Comparison of ENCODE assay signal across 15 cellular contexts in genomic region chr18:23317975-23318675, GRCh38.
A peak's percentile ranks its signal among the peaks of the same experiment; 100 is the strongest.
DNase-seq lines count a peak whose midpoint lies in the region; ATAC-seq, FAIRE-seq and TF ChIP-seq lines count a peak whose summit lies in the region.
"Had no signal": no experiment of that assay in that cellular context is flagged by ENCODE, and none has a peak within 500 bp of the region (broad histone marks: within the 10 kb centered on the region; RNA-seq: fewer than 3 reads in every experiment).

No MANE protein-coding gene starts in this region.

- in situ Hi-C loops in GM23248 (cut with MboI) (no loop called here), HepG2 (cut with HindIII; ENCODE audit: extremely low pct_ligation_motif_present, low pct_unique_long_range_greater_than_20kb) (no loop called here)

- H3K79me2 ChIP-seq in GM23248 (ENCODE audit: insufficient read depth) (no peaks in the 10 kb centered on the region), HepG2 (ENCODE audit: insufficient read depth, low read length) (no peaks in the 10 kb centered on the region)
- H3K79me2 ChIP-seq: hepatocyte had no signal

- H3K4me3 ChIP-seq in GM23248 (peak overlapping the region; percentile 41; the same call in 1 of the 2 replicates), RWPE2 (ENCODE audit: severe bottlenecking) (no peak overlapping the region), HepG2 (replicated peaks in 1 of 3; ENCODE audit: insufficient read depth in 1 of 3, low read depth in 2 of 3, low read length in 3 of 3) (no peak overlapping the region)
- H3K4me3 ChIP-seq: adrenal gland, hepatocyte, SJSA1 had no signal

- ATAC-seq in RWPE2 (ENCODE audit: low read depth) (peak; percentile 81), HepG2 (no peak), GM19455 (IDR thresholded peaks at IDR 0.05; ENCODE audit: unreplicated experiment) (no peak), HG03135 (IDR thresholded peaks at IDR 0.05; ENCODE audit: unreplicated experiment) (no peak)
- ATAC-seq in effector memory CD8-positive, alpha-beta T cell (replicated peaks): peak; percentile 32
- ATAC-seq: WTC11 had no signal

- peaks cover 18% of the 10 kb centered on the region for H3K4me1 ChIP-seq in GM23248 (ENCODE audit: insufficient read depth)
- H3K4me1 ChIP-seq in RWPE2 (ENCODE audit: insufficient read depth, poor library complexity, severe bottlenecking): peaks cover 12% of the 10 kb centered on the region
- peaks cover 7% of the 10 kb centered on the region for H3K4me1 ChIP-seq in HepG2 (ENCODE audit: insufficient read depth, low read length)
- H3K4me1 ChIP-seq: adrenal gland had no signal

- no TSS peak for BruUV-seq in HepG2 (replicated peaks; lab: Mats Ljungman, UMichigan)

- no peaks in the 10 kb centered on the region for H3K27me3 Mint-ChIP-seq in effector memory CD8-positive, alpha-beta T cell
- H3K27me3 Mint-ChIP-seq: CD4-positive, alpha-beta memory T cell had no signal

- CTCF ChIA-PET in HepG2 (lab: Yijun Ruan, JAX; ENCODE audit: low intra/inter-chr PET ratio, low total read pairs): no interaction called here

- H3K4me2 ChIP-seq in GM23248 (ENCODE audit: unreplicated experiment) (peak overlapping the region; percentile 38), HepG2 (ENCODE audit: low read depth, low read length) (no peak overlapping the region)
- H3K4me2 ChIP-seq: hepatocyte had no signal

- TF ChIP-seq EP300 in HepG2 (IDR thresholded peaks at IDR 0.05; ENCODE audit: low read depth in 2 of 2, low read length in 2 of 2) (no peak), HepG2 (CRISPR knock-in tag; IDR thresholded peaks at IDR 0.05; ENCODE audit: borderline replicate concordance) (no peak)

- H3K36me3 ChIP-seq in GM23248 (ENCODE audit: low read depth) (no peaks in the 10 kb centered on the region), RWPE2 (ENCODE audit: low read depth) (no peaks in the 10 kb centered on the region; the same call in 1 of the 2 replicates), HepG2 (replicated peaks in 1 of 2; ENCODE audit: control insufficient read depth in 1 of 2, insufficient read depth in 2 of 2, low read length in 2 of 2) (no peaks in the 10 kb centered on the region)
- H3K36me3 ChIP-seq: adrenal gland, SJSA1 had no signal

- H3K9me3 Mint-ChIP-seq in effector memory CD8-positive, alpha-beta T cell: no peaks in the 10 kb centered on the region
- H3K9me3 Mint-ChIP-seq: CD4-positive, alpha-beta memory T cell had no signal

- H3K9me3 ChIP-seq in GM23248 (ENCODE audit: low read depth) (no peaks in the 10 kb centered on the region), RWPE2 (ENCODE audit: severe bottlenecking) (no peaks in the 10 kb centered on the region), HepG2 (ENCODE audit: low read length) (no peaks in the 10 kb centered on the region)
- H3K9me3 ChIP-seq: adrenal gland, SJSA1 had no signal

- peak; percentile 82 for DNase-seq in GM23248
- DNase-seq in RWPE2 (ENCODE audit: low spot score): no peak
- DNase-seq in effector memory CD8-positive, alpha-beta T cell: no peak
- peak; percentile 57 for DNase-seq in non-pigmented ciliary epithelial cell (ENCODE audit: low read depth)
- DNase-seq in HepG2 (ENCODE audit: low spot score): no peak
- DNase-seq in DMS79 treated with DMSO at 0.1 percent for 48 hours (lab: John Stamatoyannopoulos, UW): no peak
- DNase-seq: adrenal gland; CD4-positive, alpha-beta memory T cell; NCI-H146; NCI-H69 had no signal

- H4K20me1 ChIP-seq in GM23248 (ENCODE audit: insufficient read depth) (no peaks in the 10 kb centered on the region), HepG2 (ENCODE audit: insufficient read depth, low read length) (no peaks in the 10 kb centered on the region)

- no peaks in the 10 kb centered on the region for H3K27me3 ChIP-seq in GM23248 (replicated peaks; ENCODE audit: insufficient read depth)
- no peaks in the 10 kb centered on the region for H3K27me3 ChIP-seq in RWPE2 (ENCODE audit: insufficient read depth, poor library complexity, severe bottlenecking)
- H3K27me3 ChIP-seq in HepG2 (ENCODE audit: control insufficient read depth in 1 of 2, insufficient read depth in 2 of 2, low read length in 2 of 2): no peaks in the 10 kb centered on the region
- H3K27me3 ChIP-seq: adrenal gland, hepatocyte, SJSA1 had no signal

- peak overlapping the region in 1 of 2 donors; percentile 31 for H3K4me3 Mint-ChIP-seq in effector memory CD8-positive, alpha-beta T cell
- H3K4me3 Mint-ChIP-seq: CD4-positive, alpha-beta memory T cell; WTC11 had no signal

- TF ChIP-seq CTCF in RWPE2 (IDR thresholded peaks at IDR 0.05; ENCODE audit: poor library complexity, severe bottlenecking): no peak
- TF ChIP-seq CTCF in HepG2 (CRISPR knock-in tag; IDR thresholded peaks at IDR 0.05): no peak

- TF ChIP-seq RAD21 in HepG2 (CRISPR knock-in tag; IDR thresholded peaks at IDR 0.05): no peak

- no peak overlapping the region for H3K27ac ChIP-seq in GM23248
- peak overlapping the region; percentile 23 for H3K27ac ChIP-seq in RWPE2 (ENCODE audit: poor library complexity, severe bottlenecking)
- H3K27ac ChIP-seq in HepG2 (ENCODE audit: extremely low read length, insufficient read depth, low read length): no peak overlapping the region
- H3K27ac ChIP-seq: adrenal gland, hepatocyte, SJSA1 had no signal

- no peak for FAIRE-seq in HepG2 (lab: Jason Lieb, UNC)

- H3F3A ChIP-seq in GM23248 (ENCODE audit: insufficient read depth): peaks cover 21% of the 10 kb centered on the region

- H2AFZ ChIP-seq in GM23248 (no peak overlapping the region), HepG2 (ENCODE audit: low read length) (no peak overlapping the region)
- H2AFZ ChIP-seq: hepatocyte had no signal

- H3K27ac Mint-ChIP-seq in effector memory CD8-positive, alpha-beta T cell: no peak overlapping the region
- H3K27ac Mint-ChIP-seq: CD4-positive, alpha-beta memory T cell; WTC11 had no signal

- intact Hi-C loops in HepG2 (cut with micrococcal nuclease; ENCODE audit: unreplicated experiment): no loop called here

- WGBS in GM23248 (ENCODE audit: low coverage in 1 of 2, low lambda C conversion rate in 2 of 2, missing lambda C conversion rate in 2 of 2), 2 experiments: 33 to 37% methylated on average over 5 of the region's 5 CpGs
- WGBS in HepG2 (ENCODE audit: low lambda C conversion rate): 85% methylated on average over 5 of the region's 5 CpGs

- no peak overlapping the region for H3K9ac ChIP-seq in GM23248
- no peak overlapping the region for H3K9ac ChIP-seq in HepG2 (ENCODE audit: insufficient read depth, low read depth, low read length)

- H3K36me3 Mint-ChIP-seq in effector memory CD8-positive, alpha-beta T cell (ENCODE audit: insufficient read depth): no peaks in the 10 kb centered on the region

- no peaks in the 10 kb centered on the region for H3K9me2 ChIP-seq in GM23248 (ENCODE audit: insufficient read depth)

- TF ChIP-seq POLR2A in HepG2 (IDR thresholded peaks at IDR 0.05; ENCODE audit: insufficient read depth in 1 of 2, low read depth in 2 of 2, low read length in 2 of 2): no peak

- POLR2A ChIA-PET in HepG2 (lab: Yijun Ruan, JAX): no interaction called here

- H3K4me1 Mint-ChIP-seq in effector memory CD8-positive, alpha-beta T cell (ENCODE audit: low read depth in 2 of 2): peaks cover 12 to 15% of the 10 kb centered on the region in 2 donors
- H3K4me1 Mint-ChIP-seq: CD4-positive, alpha-beta memory T cell had no signal

TF ChIP-seq in HepG2, 621 proteins besides CTCF, POLR2A, EP300 and RAD21 (continues in another document):
- TF ChIP-seq EZH2 (conservative IDR thresholded peaks at IDR 0.05; ENCODE audit: low read depth, low read length) (no peak), RFX3 (CRISPR knock-in tag; IDR thresholded peaks at IDR 0.05) (no peak), HOXA5 (CRISPR knock-in tag; IDR thresholded peaks at IDR 0.05) (no peak), ELK4 (CRISPR knock-in tag; IDR thresholded peaks at IDR 0.05; ENCODE audit: borderline replicate concordance) (no peak), PCBP2 (optimal IDR thresholded peaks at IDR 0.05; ENCODE audit: low read depth, low read length, poor library complexity, severe bottlenecking) (no peak)
- TF ChIP-seq, protein P1, sequence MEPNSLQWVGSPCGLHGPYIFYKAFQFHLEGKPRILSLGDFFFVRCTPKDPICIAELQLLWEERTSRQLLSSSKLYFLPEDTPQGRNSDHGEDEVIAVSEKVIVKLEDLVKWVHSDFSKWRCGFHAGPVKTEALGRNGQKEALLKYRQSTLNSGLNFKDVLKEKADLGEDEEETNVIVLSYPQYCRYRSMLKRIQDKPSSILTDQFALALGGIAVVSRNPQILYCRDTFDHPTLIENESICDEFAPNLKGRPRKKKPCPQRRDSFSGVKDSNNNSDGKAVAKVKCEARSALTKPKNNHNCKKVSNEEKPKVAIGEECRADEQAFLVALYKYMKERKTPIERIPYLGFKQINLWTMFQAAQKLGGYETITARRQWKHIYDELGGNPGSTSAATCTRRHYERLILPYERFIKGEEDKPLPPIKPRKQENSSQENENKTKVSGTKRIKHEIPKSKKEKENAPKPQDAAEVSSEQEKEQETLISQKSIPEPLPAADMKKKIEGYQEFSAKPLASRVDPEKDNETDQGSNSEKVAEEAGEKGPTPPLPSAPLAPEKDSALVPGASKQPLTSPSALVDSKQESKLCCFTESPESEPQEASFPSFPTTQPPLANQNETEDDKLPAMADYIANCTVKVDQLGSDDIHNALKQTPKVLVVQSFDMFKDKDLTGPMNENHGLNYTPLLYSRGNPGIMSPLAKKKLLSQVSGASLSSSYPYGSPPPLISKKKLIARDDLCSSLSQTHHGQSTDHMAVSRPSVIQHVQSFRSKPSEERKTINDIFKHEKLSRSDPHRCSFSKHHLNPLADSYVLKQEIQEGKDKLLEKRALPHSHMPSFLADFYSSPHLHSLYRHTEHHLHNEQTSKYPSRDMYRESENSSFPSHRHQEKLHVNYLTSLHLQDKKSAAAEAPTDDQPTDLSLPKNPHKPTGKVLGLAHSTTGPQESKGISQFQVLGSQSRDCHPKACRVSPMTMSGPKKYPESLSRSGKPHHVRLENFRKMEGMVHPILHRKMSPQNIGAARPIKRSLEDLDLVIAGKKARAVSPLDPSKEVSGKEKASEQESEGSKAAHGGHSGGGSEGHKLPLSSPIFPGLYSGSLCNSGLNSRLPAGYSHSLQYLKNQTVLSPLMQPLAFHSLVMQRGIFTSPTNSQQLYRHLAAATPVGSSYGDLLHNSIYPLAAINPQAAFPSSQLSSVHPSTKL (CRISPR knock-in tag; IDR thresholded peaks at IDR 0.05): no peak

Comparison
In these comparisons a context has a peak if more than half of its experiments do, and no peak if none do; other contexts are left out.
1. DNase-seq: peak in GM23248 (single experiment) and non-pigmented ciliary epithelial cell (single experiment); none in RWPE2 (single experiment), effector memory CD8-positive, alpha-beta T cell (0 of 3), HepG2 (single experiment) and DMS79 treated with DMSO at 0.1 percent for 48 hours (single experiment).
2. ATAC-seq: peak in RWPE2 (single experiment) and effector memory CD8-positive, alpha-beta T cell (single experiment); none in HepG2 (single experiment), GM19455 (single experiment) and HG03135 (single experiment).